ENCODE assay signal across 12 cellular contexts in genomic region chr17:80785477-80786178, GRCh38.
DNase-seq lines count a peak whose midpoint lies in the region; ATAC-seq and TF ChIP-seq lines count a peak whose summit lies in the region.
"Had no signal": no experiment of that assay in that cellular context is flagged by ENCODE, and none has a peak within 500 bp of the region (broad histone marks: within the 10 kb centered on the region; RNA-seq: fewer than 3 reads in every experiment).

No MANE protein-coding gene starts in this region.

- no peaks in the 10 kb centered on the region for H3K9me3 ChIP-seq in aorta (ENCODE audit: control insufficient read depth, low read length)
- H3K9me3 ChIP-seq: SJSA1 had no signal

- peaks cover 10% of the 10 kb centered on the region for H3K9me3 Mint-ChIP-seq in activated T-cell treated with anti-CD3 and anti-CD28 coated beads, Interleukin-2, amount 50 U/mL, for 24 hours
- H3K9me3 Mint-ChIP-seq in activated T-helper 1 cell treated with anti-CD3 and anti-CD28 coated beads, Interleukin-12 subunit alpha, Interleukin-12 subunit beta, Interleukin-2, Interleukin-4 antibody, amounts not matched to agents 30 ng/mL and 10 ng/mL and 1 ng/mL, durations not matched to agents 14 hours and 24 hours and 36 hours = peaks cover 9% of the 10 kb centered on the region
- peaks cover 8% of the 10 kb centered on the region for H3K9me3 Mint-ChIP-seq in stimulated activated naive CD8-positive, alpha-beta T cell treated with anti-CD3 and anti-CD28 coated beads, Interleukin-15, Interleukin-2, amounts not matched to agents 100 ng/mL and 50 ng/mL, for 24 hours
- H3K9me3 Mint-ChIP-seq in type B pancreatic cell = peaks cover 3% of the 10 kb centered on the region

- no peak for TF ChIP-seq CTCF in type B pancreatic cell (conservative IDR thresholded peaks at IDR 0.05)

- H3K4me3 ChIP-seq in aorta (ENCODE audit: low read length in 2 of 2) = no peak overlapping the region
- H3K4me3 ChIP-seq: SJSA1 had no signal

- intact Hi-C loops in activated T-helper 1 cell treated with anti-CD3 and anti-CD28 coated beads, Interleukin-12 subunit alpha, Interleukin-12 subunit beta, Interleukin-2, Interleukin-4 antibody, amounts not matched to agents 30 ng/mL and 10 ng/mL and 1 ng/mL, durations not matched to agents 14 hours and 24 hours and 36 hours (cut with micrococcal nuclease) = loop anchor here (2.0 kb wide), 1 partner anchor 71 kb away; no protein-coding TSS in a partner anchor
- intact Hi-C loops in aorta (cut with DNase I) = no loop called here

- ATAC-seq in HG03520 (IDR thresholded peaks at IDR 0.05; ENCODE audit: unreplicated experiment) = no peak
- ATAC-seq in aorta (ENCODE audit: low FRiP score) = no peak

- H3K27me3 ChIP-seq in aorta (ENCODE audit: control insufficient read depth in 1 of 2, insufficient read depth in 2 of 2, low read length in 1 of 2) = no peaks in the 10 kb centered on the region
- H3K27me3 ChIP-seq: SJSA1 had no signal

- no peaks in the 10 kb centered on the region for H3K36me3 ChIP-seq in aorta (ENCODE audit: control insufficient read depth in 1 of 2, insufficient read depth in 2 of 2, low read length in 1 of 2)

- peak; percentile 45 for DNase-seq in activated T-cell treated with anti-CD3 and anti-CD28 coated beads, Interleukin-2, amount 50 U/mL, for 24 hours
- DNase-seq in activated T-cell treated with anti-CD3 and anti-CD28 coated beads for 4 hours (no peak), medulla oblongata (ENCODE audit: extremely low spot score) (peak; percentile 37), type B pancreatic cell (ENCODE audit: extremely low spot score, unreplicated experiment) (no peak), aorta (no peak)
- peak; percentile 21 for DNase-seq in activated T-helper 1 cell treated with anti-CD3 and anti-CD28 coated beads, Interleukin-12 subunit alpha, Interleukin-12 subunit beta, Interleukin-2, Interleukin-4 antibody, amounts not matched to agents 30 ng/mL and 10 ng/mL and 1 ng/mL, durations not matched to agents 14 hours and 24 hours and 36 hours (ENCODE audit: low spot score)
- DNase-seq: HFFc6, mammary epithelial cell, NCI-H1930 had no signal

- H3K4me3 Mint-ChIP-seq in activated T-cell treated with anti-CD3 and anti-CD28 coated beads, Interleukin-2, amount 50 U/mL, for 24 hours = no peak overlapping the region
- peak overlapping the region; percentile 61 for H3K4me3 Mint-ChIP-seq in activated T-helper 1 cell treated with anti-CD3 and anti-CD28 coated beads, Interleukin-12 subunit alpha, Interleukin-12 subunit beta, Interleukin-2, Interleukin-4 antibody, amounts not matched to agents 30 ng/mL and 10 ng/mL and 1 ng/mL, durations not matched to agents 14 hours and 24 hours and 36 hours
- H3K4me3 Mint-ChIP-seq in stimulated activated naive CD8-positive, alpha-beta T cell treated with anti-CD3 and anti-CD28 coated beads, Interleukin-15, Interleukin-2, amounts not matched to agents 100 ng/mL and 50 ng/mL, for 24 hours = peak overlapping the region; percentile 30
- H3K4me3 Mint-ChIP-seq in type B pancreatic cell = no peak overlapping the region
- H3K4me3 Mint-ChIP-seq: HFFc6 had no signal

- H3K4me1 ChIP-seq in aorta (ENCODE audit: control insufficient read depth in 1 of 2, insufficient read depth in 2 of 2, low read length in 2 of 2) = no peaks in the 10 kb centered on the region

- no peaks in the 10 kb centered on the region for H3K27me3 Mint-ChIP-seq in activated T-cell treated with anti-CD3 and anti-CD28 coated beads, Interleukin-2, amount 50 U/mL, for 24 hours
- H3K27me3 Mint-ChIP-seq in activated T-helper 1 cell treated with anti-CD3 and anti-CD28 coated beads, Interleukin-12 subunit alpha, Interleukin-12 subunit beta, Interleukin-2, Interleukin-4 antibody, amounts not matched to agents 30 ng/mL and 10 ng/mL and 1 ng/mL, durations not matched to agents 14 hours and 24 hours and 36 hours (ENCODE audit: insufficient read depth) = no peaks in the 10 kb centered on the region
- H3K27me3 Mint-ChIP-seq in stimulated activated naive CD8-positive, alpha-beta T cell treated with anti-CD3 and anti-CD28 coated beads, Interleukin-15, Interleukin-2, amounts not matched to agents 100 ng/mL and 50 ng/mL, for 24 hours = no peaks in the 10 kb centered on the region
- no peaks in the 10 kb centered on the region for H3K27me3 Mint-ChIP-seq in type B pancreatic cell

- WGBS in aorta, 2 donors = 83 to 84% methylated on average over 19 of the region's 19 CpGs

- peaks cover 43% of the 10 kb centered on the region for H3K36me3 Mint-ChIP-seq in activated T-cell treated with anti-CD3 and anti-CD28 coated beads, Interleukin-2, amount 50 U/mL, for 24 hours (ENCODE audit: low read depth)
- H3K36me3 Mint-ChIP-seq in activated T-helper 1 cell treated with anti-CD3 and anti-CD28 coated beads, Interleukin-12 subunit alpha, Interleukin-12 subunit beta, Interleukin-2, Interleukin-4 antibody, amounts not matched to agents 30 ng/mL and 10 ng/mL and 1 ng/mL, durations not matched to agents 14 hours and 24 hours and 36 hours (ENCODE audit: low read depth) = peaks cover 34% of the 10 kb centered on the region
- H3K36me3 Mint-ChIP-seq in stimulated activated naive CD8-positive, alpha-beta T cell treated with anti-CD3 and anti-CD28 coated beads, Interleukin-15, Interleukin-2, amounts not matched to agents 100 ng/mL and 50 ng/mL, for 24 hours (ENCODE audit: low read depth) = peaks cover 30% of the 10 kb centered on the region
- H3K36me3 Mint-ChIP-seq in type B pancreatic cell = peaks cover 4% of the 10 kb centered on the region

- peaks cover 94% of the 10 kb centered on the region for H3K4me1 Mint-ChIP-seq in activated T-cell treated with anti-CD3 and anti-CD28 coated beads, Interleukin-2, amount 50 U/mL, for 24 hours (ENCODE audit: low read depth)
- peaks cover 87% of the 10 kb centered on the region for H3K4me1 Mint-ChIP-seq in activated T-helper 1 cell treated with anti-CD3 and anti-CD28 coated beads, Interleukin-12 subunit alpha, Interleukin-12 subunit beta, Interleukin-2, Interleukin-4 antibody, amounts not matched to agents 30 ng/mL and 10 ng/mL and 1 ng/mL, durations not matched to agents 14 hours and 24 hours and 36 hours (ENCODE audit: low read depth)
- H3K4me1 Mint-ChIP-seq in stimulated activated naive CD8-positive, alpha-beta T cell treated with anti-CD3 and anti-CD28 coated beads, Interleukin-15, Interleukin-2, amounts not matched to agents 100 ng/mL and 50 ng/mL, for 24 hours (ENCODE audit: low read depth) = peaks cover 97% of the 10 kb centered on the region
- H3K4me1 Mint-ChIP-seq in type B pancreatic cell (ENCODE audit: unreplicated experiment) = peaks cover 35% of the 10 kb centered on the region

- no peak overlapping the region for H3K27ac ChIP-seq in aorta (ENCODE audit: low read depth in 1 of 2, low read length in 2 of 2)
- H3K27ac ChIP-seq: SJSA1 had no signal

- peak overlapping the region; percentile 90 for H3K27ac Mint-ChIP-seq in activated T-cell treated with anti-CD3 and anti-CD28 coated beads, Interleukin-2, amount 50 U/mL, for 24 hours
- peak overlapping the region; percentile 97 for H3K27ac Mint-ChIP-seq in activated T-helper 1 cell treated with anti-CD3 and anti-CD28 coated beads, Interleukin-12 subunit alpha, Interleukin-12 subunit beta, Interleukin-2, Interleukin-4 antibody, amounts not matched to agents 30 ng/mL and 10 ng/mL and 1 ng/mL, durations not matched to agents 14 hours and 24 hours and 36 hours
- peak overlapping the region; percentile 92 for H3K27ac Mint-ChIP-seq in stimulated activated naive CD8-positive, alpha-beta T cell treated with anti-CD3 and anti-CD28 coated beads, Interleukin-15, Interleukin-2, amounts not matched to agents 100 ng/mL and 50 ng/mL, for 24 hours
- H3K27ac Mint-ChIP-seq in type B pancreatic cell = no peak overlapping the region
- H3K27ac Mint-ChIP-seq: HFFc6 had no signal

Comparison
In these comparisons a context has a peak if more than half of its experiments do, and no peak if none do; other contexts are left out.
1. DNase-seq: peak in activated T-cell treated with anti-CD3 and anti-CD28 coated beads, Interleukin-2, amount 50 U/mL, for 24 hours (single experiment), activated T-helper 1 cell treated with anti-CD3 and anti-CD28 coated beads, Interleukin-12 subunit alpha, Interleukin-12 subunit beta, Interleukin-2, Interleukin-4 antibody, amounts not matched to agents 30 ng/mL and 10 ng/mL and 1 ng/mL, durations not matched to agents 14 hours and 24 hours and 36 hours (single experiment) and medulla oblongata (single experiment); none in activated T-cell treated with anti-CD3 and anti-CD28 coated beads for 4 hours (single experiment), type B pancreatic cell (single experiment) and aorta (0 of 2).
2. H3K4me3 Mint-ChIP-seq: peak in activated T-helper 1 cell treated with anti-CD3 and anti-CD28 coated beads, Interleukin-12 subunit alpha, Interleukin-12 subunit beta, Interleukin-2, Interleukin-4 antibody, amounts not matched to agents 30 ng/mL and 10 ng/mL and 1 ng/mL, durations not matched to agents 14 hours and 24 hours and 36 hours (single experiment) and stimulated activated naive CD8-positive, alpha-beta T cell treated with anti-CD3 and anti-CD28 coated beads, Interleukin-15, Interleukin-2, amounts not matched to agents 100 ng/mL and 50 ng/mL, for 24 hours (single experiment); none in activated T-cell treated with anti-CD3 and anti-CD28 coated beads, Interleukin-2, amount 50 U/mL, for 24 hours (single experiment) and type B pancreatic cell (single experiment).